ENCODE assay signal across 1 cellular context in genomic region chr10:117865945-117866344, GRCh38.
TF ChIP-seq lines count a peak whose summit lies in the region.

No MANE protein-coding gene starts in this region.

TF ChIP-seq in HEK293, 187 proteins besides CTCF, POLR2A, EP300 and RAD21 (continued from another document and continues in another):
- TF ChIP-seq HIC1 (tag by site-specific recombination; IDR thresholded peaks at IDR 0.05) (peak; percentile 43; the same call in 1 of the 2 replicates), SALL2 (tag by site-specific recombination; IDR thresholded peaks at IDR 0.05; ENCODE audit: borderline replicate concordance) (no peak), GFI1B (tag by site-specific recombination; IDR thresholded peaks at IDR 0.05) (no peak), ZNF169 (tag by site-specific recombination; IDR thresholded peaks at IDR 0.05) (no peak), ZNF239 (tag by site-specific recombination; IDR thresholded peaks at IDR 0.05) (no peak), ZNF112 (tag by site-specific recombination; IDR thresholded peaks at IDR 0.05) (no peak), SP7 (tag by site-specific recombination; IDR thresholded peaks at IDR 0.05) (peak; percentile 94), ZSCAN18 (tag by site-specific recombination; IDR thresholded peaks at IDR 0.05) (no peak), ZNF157 (tag by site-specific recombination; IDR thresholded peaks at IDR 0.05) (no peak), ZNF140 (tag by site-specific recombination; IDR thresholded peaks at IDR 0.05) (no peak), ZSCAN5A (tag by site-specific recombination; IDR thresholded peaks at IDR 0.05) (no peak), ZNF629 (tag by site-specific recombination; IDR thresholded peaks at IDR 0.05) (peak; percentile 75), ZNF776 (tag by site-specific recombination; IDR thresholded peaks at IDR 0.05; ENCODE audit: borderline replicate concordance) (no peak), GLIS1 (tag by site-specific recombination; IDR thresholded peaks at IDR 0.05) (no peak), ZNF366 (tag by site-specific recombination; conservative IDR thresholded peaks at IDR 0.05) (peak; percentile 78), KLF8 (tag by site-specific recombination; IDR thresholded peaks at IDR 0.05) (no peak), ZNF513 (tag by site-specific recombination; IDR thresholded peaks at IDR 0.05) (no peak), ZNF529 (tag by site-specific recombination; IDR thresholded peaks at IDR 0.05; ENCODE audit: insufficient replicate concordance) (no peak), ZNF664 (tag by site-specific recombination; IDR thresholded peaks at IDR 0.05) (no peak), BCL11A (tag by site-specific recombination; IDR thresholded peaks at IDR 0.05; ENCODE audit: low read depth) (no peak), ZNF473 (tag by site-specific recombination; IDR thresholded peaks at IDR 0.05) (no peak), SCRT2 (tag by site-specific recombination; IDR thresholded peaks at IDR 0.05) (no peak), ZNF426 (tag by site-specific recombination; IDR thresholded peaks at IDR 0.05) (no peak), ZNF600 (tag by site-specific recombination; IDR thresholded peaks at IDR 0.05) (no peak), EGR2 (tag by site-specific recombination; IDR thresholded peaks at IDR 0.05; ENCODE audit: low read depth) (no peak), ZNF501 (tag by site-specific recombination; IDR thresholded peaks at IDR 0.05) (no peak), KLF16 (tag by site-specific recombination; IDR thresholded peaks at IDR 0.05) (peak; percentile 84), ZFHX2 (tag by site-specific recombination; conservative IDR thresholded peaks at IDR 0.05) (no peak), ZNF280D (tag by site-specific recombination; IDR thresholded peaks at IDR 0.05) (no peak), AEBP2 (tag by site-specific recombination; IDR thresholded peaks at IDR 0.05; ENCODE audit: borderline replicate concordance) (no peak), ZNF792 (tag by site-specific recombination; IDR thresholded peaks at IDR 0.05) (no peak), ZNF24 (tag by site-specific recombination; IDR thresholded peaks at IDR 0.05) (0 out of 2 replicates have a peak, but pooled peaks have one; percentile 63), ZBTB48 (tag by site-specific recombination; IDR thresholded peaks at IDR 0.05) (no peak), MZF1 (tag by site-specific recombination; IDR thresholded peaks at IDR 0.05; ENCODE audit: borderline replicate concordance) (no peak), GLI4 (tag by site-specific recombination; IDR thresholded peaks at IDR 0.05) (no peak), ZNF302 (tag by site-specific recombination; IDR thresholded peaks at IDR 0.05; ENCODE audit: low read depth) (no peak), ZSCAN4 (tag by site-specific recombination; IDR thresholded peaks at IDR 0.05) (no peak), ZNF18 (tag by site-specific recombination; IDR thresholded peaks at IDR 0.05) (no peak), PRDM10 (tag by site-specific recombination; IDR thresholded peaks at IDR 0.05) (peak; percentile 60), ZNF510 (tag by site-specific recombination; IDR thresholded peaks at IDR 0.05; ENCODE audit: insufficient replicate concordance) (no peak), ZNF184 (tag by site-specific recombination; IDR thresholded peaks at IDR 0.05) (no peak), ZNF10 (tag by site-specific recombination; IDR thresholded peaks at IDR 0.05) (no peak), HOXD13 (CRISPR knock-in tag; IDR thresholded peaks at IDR 0.05; ENCODE audit: borderline replicate concordance) (no peak), ZNF514 (tag by site-specific recombination; IDR thresholded peaks at IDR 0.05) (no peak), PRDM1 (tag by site-specific recombination; IDR thresholded peaks at IDR 0.05) (no peak), ZNF398 (tag by site-specific recombination; IDR thresholded peaks at IDR 0.05) (peak; percentile 80)
